Comparison of ENCODE assay signal across 8 cellular contexts in genomic region chr7:138886501-138886917, GRCh38.
DNase-seq lines count a peak whose midpoint lies in the region; ATAC-seq, FAIRE-seq and TF ChIP-seq lines count a peak whose summit lies in the region.

No MANE protein-coding gene starts in this region.

- CTCF ChIA-PET in BJ (lab: Yijun Ruan, JAX) = interaction anchor here (0.6 to 3.2 kb wide), 36 partner anchors 9 to 235 kb away, joined by 3 to 30 read pairs (median 4); no protein-coding TSS in a partner anchor

- POLR2A ChIA-PET in BJ (lab: Charles Lee) = no interaction called here

- no peak for TF ChIP-seq POLR2A in GM12891 (IDR thresholded peaks at IDR 0.05; ENCODE audit: low read depth, low read length)

- H3K4me3 ChIP-seq in BJ (ENCODE audit: low read depth, low read length) = no peak overlapping the region

- peaks cover 3% of the 10 kb centered on the region for H3K36me3 Mint-ChIP-seq in effector memory CD8-positive, alpha-beta T cell (ENCODE audit: insufficient read depth)
- H3K36me3 Mint-ChIP-seq in neural crest cell (ENCODE audit: low read depth) = peaks cover 3% of the 10 kb centered on the region

- no peaks in the 10 kb centered on the region for H3K27me3 ChIP-seq in BJ (ENCODE audit: control insufficient read depth, insufficient read depth, low read length)

- ATAC-seq in HG02642 (IDR thresholded peaks at IDR 0.05; ENCODE audit: poor library complexity, unreplicated experiment) = peak; percentile 81
- ATAC-seq in effector memory CD8-positive, alpha-beta T cell (replicated peaks) = peak; percentile 94

- DNase-seq in BJ (ENCODE audit: low read depth) (no peak), GM12891 (ENCODE audit: insufficient read length, low spot score) (peak; percentile 37), NCI-H1092 (lab: John Stamatoyannopoulos, UW) (peak; percentile 52), SKM-1 treated with dmso at 0.1 percent for 144 hours (lab: John Stamatoyannopoulos, UW; ENCODE audit: unreplicated experiment) (peak; percentile 77), neural crest cell (ENCODE audit: low read depth, low spot score) (peak; percentile 45), ureter (ENCODE audit: low spot score) (no peak)
- peak; percentile 60 to 70 (median 65) for DNase-seq in effector memory CD8-positive, alpha-beta T cell

- H3K4me1 Mint-ChIP-seq in effector memory CD8-positive, alpha-beta T cell (ENCODE audit: low read depth in 2 of 2) = peaks cover 5 to 14% of the 10 kb centered on the region in 2 donors
- peaks cover 35% of the 10 kb centered on the region for H3K4me1 Mint-ChIP-seq in neural crest cell

- peaks cover 6 to 12% of the 10 kb centered on the region in 2 donors for H3K27me3 Mint-ChIP-seq in effector memory CD8-positive, alpha-beta T cell
- H3K27me3 Mint-ChIP-seq in neural crest cell (ENCODE audit: low read depth) = no peaks in the 10 kb centered on the region

- TF ChIP-seq CTCF in BJ (IDR thresholded peaks at IDR 0.05; ENCODE audit: insufficient read depth, low read depth, low read length) (peak; percentile 60), neural crest cell (conservative IDR thresholded peaks at IDR 0.05) (peak; percentile 70)

- no peak for FAIRE-seq in GM12891 (lab: Jason Lieb, UNC)

- H3K36me3 ChIP-seq in BJ (ENCODE audit: control insufficient read depth, insufficient read depth, low read length) = no peaks in the 10 kb centered on the region

- H3K27ac Mint-ChIP-seq in effector memory CD8-positive, alpha-beta T cell = peak overlapping the region in 1 of 2 donors; percentile 78
- H3K27ac Mint-ChIP-seq in neural crest cell (ENCODE audit: unreplicated experiment) = no peak overlapping the region

- H3K9me3 Mint-ChIP-seq in effector memory CD8-positive, alpha-beta T cell = no peaks in the 10 kb centered on the region
- no peaks in the 10 kb centered on the region for H3K9me3 Mint-ChIP-seq in neural crest cell

- H3K4me3 Mint-ChIP-seq in effector memory CD8-positive, alpha-beta T cell = no peak overlapping the region
- H3K4me3 Mint-ChIP-seq in neural crest cell = no peak overlapping the region

TF ChIP-seq in GM12891, 5 proteins besides CTCF, POLR2A, EP300 and RAD21:
- TF ChIP-seq POU2F2 (IDR thresholded peaks at IDR 0.05; ENCODE audit: low read depth, low read length) = no peak
- TF ChIP-seq SPI1 (IDR thresholded peaks at IDR 0.05; ENCODE audit: low read depth, low read length) = peak; percentile 96

Comparison
In these comparisons a context has a peak if more than half of its experiments do, and no peak if none do; other contexts are left out.
1. DNase-seq: peak in GM12891 (single experiment), NCI-H1092 (single experiment), SKM-1 treated with dmso at 0.1 percent for 144 hours (single experiment), effector memory CD8-positive, alpha-beta T cell (3 of 3) and neural crest cell (single experiment); none in BJ (single experiment) and ureter (single experiment).